ENCODE assay signal across 22 cellular contexts in the genomic region with DNA sequence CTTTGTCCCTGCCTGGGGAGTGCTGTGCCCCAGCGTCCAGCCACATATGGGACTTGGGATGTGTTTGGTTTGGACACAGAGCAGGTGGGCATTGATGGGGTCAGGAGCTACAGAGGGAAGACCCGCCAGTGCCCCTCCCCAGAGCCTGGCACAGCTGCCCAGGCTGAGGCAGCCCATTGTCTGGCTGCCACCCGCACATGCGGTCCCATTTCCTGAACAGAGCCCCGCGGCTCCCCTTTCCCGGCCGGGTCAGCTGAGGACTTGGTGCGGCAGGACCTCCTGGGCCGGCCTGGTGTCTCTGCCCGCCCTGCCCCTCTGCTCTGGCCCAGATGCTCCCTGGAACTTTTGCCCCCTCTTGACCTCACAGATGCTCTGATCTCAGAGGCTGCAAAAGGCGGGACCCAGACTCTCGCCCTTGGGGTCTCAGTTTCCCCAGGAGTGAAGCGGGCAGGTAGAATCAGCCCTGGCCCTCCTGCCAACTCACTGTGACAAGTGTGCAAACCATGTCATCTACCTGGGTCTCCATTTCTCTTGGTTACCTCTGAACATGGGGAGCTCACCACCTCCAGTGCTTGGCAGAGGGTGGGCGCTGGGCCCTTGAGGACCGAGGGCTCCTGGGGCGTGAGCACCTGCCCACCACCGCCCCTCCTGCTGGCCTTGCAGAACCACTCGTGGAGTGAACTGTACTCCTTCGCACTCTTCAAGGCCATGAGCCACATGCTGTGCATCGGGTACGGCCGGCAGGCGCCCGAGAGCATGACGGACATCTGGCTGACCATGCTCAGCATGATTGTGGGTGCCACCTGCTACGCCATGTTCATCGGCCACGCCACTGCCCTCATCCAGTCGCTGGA. TPM values are rescaled to one million over a fixed set of nuclear protein-coding genes. Genes with fewer than 3 reads are reported as not detected.
"Had no signal": no experiment of that assay in that cellular context is flagged by ENCODE, and none has a peak within 500 bp of the region (broad histone marks: within the 10 kb centered on the region; RNA-seq: fewer than 3 reads in every experiment).

No MANE protein-coding gene starts in this region.

- FAIRE-seq: endometrium, TTC549 had no signal

- H3K4me1 ChIP-seq: colonic mucosa, parathyroid adenoma had no signal

- H3K9ac ChIP-seq: parathyroid adenoma had no signal

- H3K27me3 Mint-ChIP-seq: activated CD4-positive, alpha-beta memory T cell treated with anti-CD3 and anti-CD28 coated beads, Interleukin-2, amount 10 ng/mL, durations not matched to agents 7 days and 5 days; activated CD8-positive, alpha-beta memory T cell treated with anti-CD3 and anti-CD28 coated beads, Interleukin-2, amount 10 ng/mL, durations not matched to agents 7 days and 5 days; activated naive CD8-positive, alpha-beta T cell treated with anti-CD3 and anti-CD28 coated beads, Interleukin-2, amount 10 ng/mL, durations not matched to agents 7 days and 5 days; T-helper 17 cell; type B pancreatic cell had no signal

- H3K27me3 ChIP-seq: body of pancreas, sigmoid colon, testis had no signal

- H2AFZ ChIP-seq: parathyroid adenoma had no signal

- H3K4me3 Mint-ChIP-seq: activated CD4-positive, alpha-beta memory T cell treated with anti-CD3 and anti-CD28 coated beads, Interleukin-2, amount 10 ng/mL, durations not matched to agents 7 days and 5 days; activated CD8-positive, alpha-beta memory T cell treated with anti-CD3 and anti-CD28 coated beads, Interleukin-2, amount 10 ng/mL, durations not matched to agents 7 days and 5 days; memory B cell; T-helper 17 cell; type B pancreatic cell; WTC11 had no signal

- H3K36me3 Mint-ChIP-seq: activated naive CD8-positive, alpha-beta T cell treated with anti-CD3 and anti-CD28 coated beads, Interleukin-2, amount 10 ng/mL, durations not matched to agents 7 days and 5 days; natural killer cell; type B pancreatic cell had no signal

- H3K27ac ChIP-seq: body of pancreas, colonic mucosa, parathyroid adenoma, sigmoid colon, testis had no signal

- ATAC-seq: activated CD8-positive, alpha-beta memory T cell treated with anti-CD3 and anti-CD28 coated beads, Interleukin-2, amount 10 ng/mL, durations not matched to agents 7 days and 5 days; body of pancreas; natural killer cell; T-helper 17 cell; WTC11 had no signal

- H3K9me3 ChIP-seq: body of pancreas, colonic mucosa, sigmoid colon, testis had no signal

- H3K79me2 ChIP-seq: parathyroid adenoma had no signal

- H3K27ac Mint-ChIP-seq: activated CD4-positive, alpha-beta memory T cell treated with anti-CD3 and anti-CD28 coated beads, Interleukin-2, amount 10 ng/mL, durations not matched to agents 7 days and 5 days; memory B cell; T-helper 17 cell; type B pancreatic cell; WTC11 had no signal

- H3K4me3 ChIP-seq: body of pancreas, colonic mucosa, sigmoid colon, testis had no signal

- H3K36me3 ChIP-seq: colonic mucosa, sigmoid colon had no signal

- DNase-seq: activated CD4-positive, alpha-beta memory T cell treated with anti-CD3 and anti-CD28 coated beads, Interleukin-2, amount 10 ng/mL, durations not matched to agents 7 days and 5 days; activated CD4-positive, alpha-beta T cell treated with anti-CD3 and anti-CD28 coated beads for 4 hours; activated naive CD8-positive, alpha-beta T cell treated with anti-CD3 and anti-CD28 coated beads, Interleukin-2, amount 10 ng/mL, durations not matched to agents 7 days and 5 days; body of pancreas; central memory CD4-positive, alpha-beta T cell; colonic mucosa; erythroblast; foreskin melanocyte; left ventricle myocardium superior; natural killer cell; sigmoid colon; stimulated activated naive CD4-positive, alpha-beta T cell; T-helper 17 cell; testis had no signal

- H3K9me3 Mint-ChIP-seq: activated CD4-positive, alpha-beta memory T cell treated with anti-CD3 and anti-CD28 coated beads, Interleukin-2, amount 10 ng/mL, durations not matched to agents 7 days and 5 days; type B pancreatic cell had no signal

RNA-seq across cellular contexts. Expression of a gene that starts 32.2 kb away (rescaled TPM):
- total RNA-seq: activated CD4-positive, alpha-beta memory T cell treated with anti-CD3 and anti-CD28 coated beads, Interleukin-2, amount 10 ng/mL, durations not matched to agents 7 days and 5 days; activated CD8-positive, alpha-beta memory T cell treated with anti-CD3 and anti-CD28 coated beads, Interleukin-2, amount 10 ng/mL, durations not matched to agents 7 days and 5 days; body of pancreas; colonic mucosa; kidney epithelial cell; left ventricle myocardium superior had no signal
